Comparison of ENCODE assay signal across 26 cellular contexts in the genomic region with DNA sequence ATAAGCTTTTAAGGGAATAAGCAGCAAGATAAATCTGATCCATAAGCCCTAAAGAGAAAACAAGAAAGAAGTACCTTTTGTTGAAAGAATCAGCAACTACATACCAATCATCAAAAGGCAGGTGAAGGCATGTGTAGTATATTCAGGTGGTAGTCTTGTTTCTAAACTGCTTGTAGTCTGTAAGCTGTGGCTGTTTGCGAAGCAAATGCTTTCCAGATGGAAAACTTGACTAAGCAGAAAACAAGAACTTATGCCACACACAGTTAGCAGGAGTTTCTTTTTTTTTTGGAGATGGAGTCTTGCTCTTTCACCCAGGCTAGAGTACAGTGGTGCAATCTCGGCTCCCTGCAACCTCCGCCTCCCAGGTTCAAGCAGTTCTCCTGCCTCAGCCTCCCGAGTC. TPM values are rescaled to one million over a fixed set of nuclear protein-coding genes. Genes with fewer than 3 reads are reported as not detected.
DNase-seq lines count a peak whose midpoint lies in the region; ATAC-seq and TF ChIP-seq lines count a peak whose summit lies in the region.
"Had no signal": no experiment of that assay in that cellular context is flagged by ENCODE, and none has a peak within 500 bp of the region (broad histone marks: within the 10 kb centered on the region; RNA-seq: fewer than 3 reads in every experiment).

No MANE protein-coding gene starts in this region.

- CTCF ChIA-PET in RWPE1 (lab: Yijun Ruan, JAX) = interaction anchor here (0.7 kb wide), 1 partner anchor 10 kb away, joined by 3 read pairs; no protein-coding TSS in a partner anchor

- peak; percentile 23 for DNase-seq in AG20443 (ENCODE audit: low spot score)
- no peak for DNase-seq in RWPE1 (ENCODE audit: low spot score)
- peak; percentile 74 for DNase-seq in fibroblast of gingiva (ENCODE audit: low read depth)
- peak; percentile 13 for DNase-seq in iris pigment epithelial cell (ENCODE audit: low read depth)
- no peak for DNase-seq in NCI-H345 (lab: John Stamatoyannopoulos, UW)
- DNase-seq in occipital lobe (lab: John Stamatoyannopoulos, UW) = no peak
- DNase-seq in NCI-H1436 treated with DMSO at 0.1 percent for 48 hours (lab: John Stamatoyannopoulos, UW) = no peak
- DNase-seq: C1 segment of cervical spinal cord; Caco-2; CD4-positive, alpha-beta memory T cell; DMS79; EL; GDM1; H7; KBM-7; NCI-H1092; NCI-H1436; NCI-H1930; NCI-H2107; NCI-H446 treated with DMSO at 0.1 percent for 48 hours; NCI-H526; PC-9; Right ventricle myocardium superior; T-cell had no signal

- POLR2A ChIA-PET in RWPE1 (lab: Yijun Ruan, JAX; ENCODE audit: low non-redundant PET) = no interaction called here

- ATAC-seq in HG02588 (IDR thresholded peaks at IDR 0.05; ENCODE audit: unreplicated experiment) = no peak
- ATAC-seq: T-cell had no signal

- no peak for TF ChIP-seq CTCF in RWPE1 (conservative IDR thresholded peaks at IDR 0.05; ENCODE audit: low read depth)

- H3K27ac ChIP-seq in RWPE1 = peak overlapping the region; percentile 63
- H3K27ac ChIP-seq: PC-9, SJSA1 had no signal

RNA-seq across cellular contexts. Expression of gene CBX1, which starts 5.7 kb away (rescaled TPM):
- total RNA-seq in occipital lobe = 78.6 TPM

RNA-seq across cellular contexts. Expression of gene SNX11, which starts 12.0 kb away (rescaled TPM):
- total RNA-seq in occipital lobe = 10.0 TPM

RNA-seq across cellular contexts. Expression of gene NFE2L1, which starts 47.5 kb away (rescaled TPM):
- 28.5 TPM for total RNA-seq in occipital lobe

RNA-seq across cellular contexts. Expression of gene COPZ2, which starts 58.0 kb away (rescaled TPM):
- 1.7 TPM for total RNA-seq in occipital lobe
- total RNA-seq: H7 had no signal

Comparison
In these comparisons a context has a peak if more than half of its experiments do, and no peak if none do; other contexts are left out.
1. DNase-seq: peak in AG20443 (single experiment), fibroblast of gingiva (single experiment) and iris pigment epithelial cell (single experiment); none in RWPE1 (single experiment), NCI-H345 (single experiment), occipital lobe (single experiment) and NCI-H1436 treated with DMSO at 0.1 percent for 48 hours (single experiment).